Comparison of ENCODE assay signal across 23 cellular contexts in the genomic region with DNA sequence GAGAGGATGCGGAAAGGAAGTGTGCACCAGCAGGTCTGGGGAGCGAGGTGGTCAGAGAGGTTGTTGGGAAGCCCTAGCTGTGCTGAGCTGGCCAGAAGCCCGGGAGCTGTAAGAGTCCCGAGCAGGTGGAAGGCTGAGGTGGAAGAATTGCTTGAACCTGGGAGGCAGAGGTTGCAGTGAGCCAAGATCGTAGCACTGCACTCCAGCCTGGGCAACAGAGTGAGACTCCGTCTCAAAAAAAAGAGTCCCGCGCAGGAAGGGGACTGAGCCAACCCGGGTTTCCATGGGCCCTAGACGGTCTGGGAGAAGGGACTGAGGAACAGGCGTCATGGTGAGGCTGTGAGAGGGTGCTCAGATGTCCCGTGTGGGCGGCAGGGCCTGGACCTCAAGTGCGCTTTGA.
"Had no signal": no experiment of that assay in that cellular context is flagged by ENCODE, and none has a peak within 500 bp of the region (broad histone marks: within the 10 kb centered on the region; RNA-seq: fewer than 3 reads in every experiment).

No MANE protein-coding gene starts in this region.

- H3K9me3 Mint-ChIP-seq: endodermal cell; naive B cell; nephron progenitor cell; stimulated activated effector memory CD8-positive, alpha-beta T cell treated with anti-CD3 and anti-CD28 coated beads, Interleukin-12 subunit alpha, Interleukin-12 subunit beta, amount 100 ng/mL, for 72 hours had no signal

- H3K4me3 Mint-ChIP-seq: endodermal cell; naive B cell; nephron progenitor cell; stimulated activated effector memory CD8-positive, alpha-beta T cell treated with anti-CD3 and anti-CD28 coated beads, Interleukin-12 subunit alpha, Interleukin-12 subunit beta, amount 100 ng/mL, for 72 hours had no signal

- H3K4me1 Mint-ChIP-seq: endodermal cell; stimulated activated effector memory CD8-positive, alpha-beta T cell treated with anti-CD3 and anti-CD28 coated beads, Interleukin-12 subunit alpha, Interleukin-12 subunit beta, amount 100 ng/mL, for 72 hours had no signal

- H3K4me2 ChIP-seq: smooth muscle cell had no signal

- H3K27ac Mint-ChIP-seq: endodermal cell; naive B cell; nephron progenitor cell; stimulated activated effector memory CD8-positive, alpha-beta T cell treated with anti-CD3 and anti-CD28 coated beads, Interleukin-12 subunit alpha, Interleukin-12 subunit beta, amount 100 ng/mL, for 72 hours had no signal

- H3K27ac ChIP-seq: coronary artery, foreskin keratinocyte, left ventricle myocardium inferior, lower lobe of right lung, right atrium auricular region, suprapubic skin, thyroid gland, upper lobe of left lung, uterus had no signal

- DNase-seq: effector CD4-positive, alpha-beta T cell; endodermal cell; erythroblast; foreskin keratinocyte; kidney; left cardiac atrium; left ventricle myocardium inferior; lower lobe of right lung; mesenchymal stem cell; naive B cell; nephron progenitor cell; posterior cingulate gyrus; stimulated activated CD4-positive, alpha-beta T cell treated with anti-CD3 and anti-CD28 coated beads, Interleukin-4, amount 100 ng/mL, for 1 hour; stimulated activated CD8-positive, alpha-beta memory T cell treated with anti-CD3 and anti-CD28 coated beads, Interleukin-4, amount 100 ng/mL, for 48 hours; stimulated activated naive CD8-positive, alpha-beta T cell treated with anti-CD3 and anti-CD28 coated beads, Interleukin-15, Interleukin-2, amounts not matched to agents 100 U/mL and 50 U/mL, for 24 hours; thyroid gland; upper lobe of left lung; uterus had no signal

- ATAC-seq: foreskin keratinocyte; left cardiac atrium; lower lobe of right lung; stimulated activated effector memory CD8-positive, alpha-beta T cell treated with anti-CD3 and anti-CD28 coated beads, Interleukin-12 subunit alpha, Interleukin-12 subunit beta, amount 100 ng/mL, for 72 hours; stimulated activated naive CD8-positive, alpha-beta T cell treated with anti-CD3 and anti-CD28 coated beads, Interleukin-15, Interleukin-2, amounts not matched to agents 100 U/mL and 50 U/mL, for 24 hours had no signal

- H3K36me3 Mint-ChIP-seq: naive B cell; stimulated activated effector memory CD8-positive, alpha-beta T cell treated with anti-CD3 and anti-CD28 coated beads, Interleukin-12 subunit alpha, Interleukin-12 subunit beta, amount 100 ng/mL, for 72 hours had no signal

- H3K27me3 ChIP-seq: foreskin keratinocyte, right atrium auricular region, thyroid gland, upper lobe of left lung, uterus had no signal

- H3K36me3 ChIP-seq: left ventricle myocardium inferior, lower lobe of right lung, right atrium auricular region, suprapubic skin, thyroid gland, upper lobe of left lung, uterus had no signal

- H3K4me1 ChIP-seq: uterus had no signal

- H3K4me3 ChIP-seq: coronary artery, left ventricle myocardium inferior, lower lobe of right lung, right atrium auricular region, smooth muscle cell, suprapubic skin, thyroid gland, upper lobe of left lung, uterus had no signal
